ENCODE assay signal across 8 cellular contexts in genomic region chr1:113928950-113929749, GRCh38. TPM values are rescaled to one million over a fixed set of nuclear protein-coding genes. Genes with fewer than 3 reads are reported as not detected.
DNase-seq lines count a peak whose midpoint lies in the region; ATAC-seq, FAIRE-seq and TF ChIP-seq lines count a peak whose summit lies in the region.

Gene HIPK1, plus strand, starts transcription at chr1:113929324.

- no peak for FAIRE-seq in HTR-8/SVneo (lab: Jason Lieb, UNC)
- FAIRE-seq in H1 (lab: Jason Lieb, UNC): no peak

- H3K4me3 ChIP-seq in NT2/D1 (ENCODE audit: insufficient read length, low read depth) (peak within 1 kb of the TSS; percentile 96), H1 (ENCODE audit: extremely low read depth in 1 of 4, insufficient read depth in 2 of 4, low read depth in 3 of 4, low read length in 4 of 4) (peak within 1 kb of the TSS; percentile 91 to 99 (median 94)), mesendoderm (ENCODE audit: low read length) (peak within 1 kb of the TSS; percentile 89)

- H3K9me3 ChIP-seq in NT2/D1 (ENCODE audit: insufficient read depth, low read length): no peaks in the 10 kb centered on the region
- H3K9me3 ChIP-seq in H1 (ENCODE audit: insufficient read depth in 2 of 2, low read depth in 1 of 2, low read length in 1 of 2): no peaks in the 10 kb centered on the region

- H2BK120ac ChIP-seq in H1 (replicated peaks; ENCODE audit: low read depth, low read length) (no peak within 1 kb of the TSS), mesendoderm (ENCODE audit: low read depth, low read length) (no peak within 1 kb of the TSS)

- H3K79me1 ChIP-seq in H1 (ENCODE audit: low read depth, low read length) (peaks cover 3% of the 10 kb centered on the region; the same call in 1 of the 2 replicates), mesendoderm (ENCODE audit: low read length) (peaks cover 6% of the 10 kb centered on the region)

- peak within 1 kb of the TSS; percentile 97 for H2AFZ ChIP-seq in H1 (ENCODE audit: low read length)

- H3K4me1 ChIP-seq in NT2/D1 (ENCODE audit: insufficient read depth, insufficient read length) (no peaks in the 10 kb centered on the region), H1 (replicated peaks in 1 of 4; ENCODE audit: control insufficient read depth in 3 of 4, insufficient read depth in 4 of 4, low read length in 3 of 4) (peaks cover 0 to 4% (median under 1%) of the 10 kb centered on the region in 4 experiments; a peak in 4 of 7 replicates), mesendoderm (ENCODE audit: control insufficient read depth, low read depth, low read length) (no peaks in the 10 kb centered on the region)

- WGBS in H1 (ENCODE audit: extremely low coverage in 1 of 2, insufficient coverage in 1 of 2, insufficient read length in 1 of 2, insufficient replicate concordance in 2 of 2, low coverage in 1 of 2, low lambda C conversion rate in 2 of 2, missing lambda C conversion rate in 1 of 2), 2 experiments: 2% methylated on average over 57 of the region's 60 CpGs; no CpG with 5 or more reads in 1 of the 2 experiments
- WGBS in mesendoderm (ENCODE audit: extremely low coverage, insufficient coverage, low lambda C conversion rate): no CpG with 5 or more reads among the region's 60 CpGs

- H3K14ac ChIP-seq in H1 (ENCODE audit: insufficient read length): no peak within 1 kb of the TSS

- no peak for TF ChIP-seq POLR2A in H1 (IDR thresholded peaks at IDR 0.05; ENCODE audit: control extremely low read depth in 1 of 2, low read depth in 2 of 2, low read length in 2 of 2)

- H4K91ac ChIP-seq in H1 (replicated peaks; ENCODE audit: insufficient read length, low read length): no peak within 1 kb of the TSS

- peak within 1 kb of the TSS; percentile 84 to 85 for H3K4me2 ChIP-seq in H1 (ENCODE audit: insufficient read depth in 1 of 2, low read depth in 2 of 2, low read length in 2 of 2)
- peak within 1 kb of the TSS; percentile 97 for H3K4me2 ChIP-seq in mesendoderm (ENCODE audit: low read length)

- H3K36me3 Mint-ChIP-seq in activated CD8-positive, alpha-beta memory T cell treated with anti-CD3 and anti-CD28 coated beads, Interleukin-2, amount 10 ng/mL, durations not matched to agents 7 days and 5 days: peaks cover 13% of the 10 kb centered on the region

- H2BK5ac ChIP-seq in H1 (ENCODE audit: low read depth, low read length) (no peak within 1 kb of the TSS; the same call in 1 of the 2 replicates), mesendoderm (ENCODE audit: low read length) (no peak within 1 kb of the TSS)

- H3K9me3 Mint-ChIP-seq in activated CD8-positive, alpha-beta memory T cell treated with anti-CD3 and anti-CD28 coated beads, Interleukin-2, amount 10 ng/mL, durations not matched to agents 7 days and 5 days (ENCODE audit: low read depth): no peaks in the 10 kb centered on the region

- no peak; a peak in 1 of 4 replicates for TF ChIP-seq RAD21 in H1 (IDR thresholded peaks at IDR 0.05 in 1 of 2, conservative IDR thresholded peaks at IDR 0.05 in 1 of 2; ENCODE audit: low read depth in 2 of 2, low read length in 2 of 2)

- peak within 1 kb of the TSS; percentile 17 for H3K56ac ChIP-seq in H1 (replicated peaks; ENCODE audit: insufficient read length, low read depth, low read length)
- peak within 1 kb of the TSS; percentile 89 for H3K56ac ChIP-seq in mesendoderm (ENCODE audit: low read length)

- H3K4ac ChIP-seq in H1 (replicated peaks; ENCODE audit: insufficient read length, low read depth, low read length): no peak within 1 kb of the TSS
- peak within 1 kb of the TSS; percentile 63 for H3K4ac ChIP-seq in mesendoderm (ENCODE audit: low read depth, low read length)

- H3K23ac ChIP-seq in H1 (ENCODE audit: insufficient read length) (no peak within 1 kb of the TSS), mesendoderm (ENCODE audit: low read length) (peak within 1 kb of the TSS; percentile 11)

- peaks cover 0 to 4% of the 10 kb centered on the region in 2 experiments for H4K20me1 ChIP-seq in H1 (replicated peaks in 1 of 2; ENCODE audit: control insufficient read depth in 1 of 2, insufficient read depth in 2 of 2, low read length in 2 of 2)

- H3K27me3 ChIP-seq in NT2/D1 (ENCODE audit: insufficient read depth, insufficient read length) (no peaks in the 10 kb centered on the region), H1 (replicated peaks in 1 of 4; ENCODE audit: control insufficient read depth in 3 of 4, extremely low read depth in 1 of 4, insufficient read depth in 3 of 4, low read length in 3 of 4) (no peaks in the 10 kb centered on the region), mesendoderm (ENCODE audit: insufficient read depth, low read length, poor library complexity) (no peaks in the 10 kb centered on the region)

- CTCF ChIA-PET in activated CD8-positive, alpha-beta memory T cell treated with anti-CD3 and anti-CD28 coated beads, Interleukin-2, amount 10 ng/mL, durations not matched to agents 7 days and 5 days (lab: Charles Lee): interaction anchor here (0.8 to 4.9 kb wide), 21 partner anchors 9 to 170 kb away, joined by 3 to 60 read pairs (median 5); partner anchors contain the start of genes AP4B1, DCLRE1B, PHTF1 and RSBN1
- CTCF ChIA-PET in H1 (lab: Charles Lee; ENCODE audit: partially characterized antibody): interaction anchor here (0.8 to 4.5 kb wide), 5 partner anchors 9 to 34 kb away, joined by 3 to 20 read pairs (median 5); partner anchors contain the start of genes AP4B1 and DCLRE1B

- H2AK5ac ChIP-seq in H1 (ENCODE audit: low read depth, low read length): no peak within 1 kb of the TSS
- no peak within 1 kb of the TSS for H2AK5ac ChIP-seq in mesendoderm (ENCODE audit: low read length)

- H3K27ac ChIP-seq in H1 (ENCODE audit: low read depth, low read length): peak within 1 kb of the TSS; percentile 43; the same call in 1 of the 2 replicates
- peak within 1 kb of the TSS; percentile 49 for H3K27ac ChIP-seq in mesendoderm (ENCODE audit: low read depth, low read length)

- H3K79me2 ChIP-seq in H1 (ENCODE audit: control insufficient read depth in 1 of 2, insufficient read depth in 2 of 2, low read length in 2 of 2) (peaks cover 12 to 42% of the 10 kb centered on the region in 2 experiments), mesendoderm (ENCODE audit: control insufficient read depth, insufficient read depth, low read length) (peaks cover 29% of the 10 kb centered on the region)

- H4K5ac ChIP-seq in H1 (ENCODE audit: insufficient read length, low read depth, low read length): peak within 1 kb of the TSS; percentile 71
- no peak within 1 kb of the TSS for H4K5ac ChIP-seq in mesendoderm (ENCODE audit: low read length)

- H2BK20ac ChIP-seq in H1 (ENCODE audit: low read length): no peak within 1 kb of the TSS

- no peaks in the 10 kb centered on the region for H3K36me3 ChIP-seq in NT2/D1 (ENCODE audit: insufficient read depth, insufficient read length, low read length)
- H3K36me3 ChIP-seq in H1 (ENCODE audit: control insufficient read depth in 2 of 4, insufficient read depth in 4 of 4, low read length in 3 of 4): no peaks in the 10 kb centered on the region
- H3K36me3 ChIP-seq in mesendoderm (ENCODE audit: control insufficient read depth, insufficient read depth, low read length): no peaks in the 10 kb centered on the region

- peaks cover 41% of the 10 kb centered on the region for H3K4me1 Mint-ChIP-seq in activated CD8-positive, alpha-beta memory T cell treated with anti-CD3 and anti-CD28 coated beads, Interleukin-2, amount 10 ng/mL, durations not matched to agents 7 days and 5 days

- peak within 1 kb of the TSS; percentile 94 for H3K9ac ChIP-seq in NT2/D1 (ENCODE audit: insufficient read length, low read depth)
- H3K9ac ChIP-seq in H1 (replicated peaks in 1 of 4; ENCODE audit: extremely low read depth in 1 of 4, low read depth in 3 of 4, low read length in 3 of 4): peak within 1 kb of the TSS; percentile 39 to 83 (median 48)
- peak within 1 kb of the TSS; percentile 86 for H3K9ac ChIP-seq in mesendoderm (ENCODE audit: low read length)

- POLR2A ChIA-PET in H1 (lab: Charles Lee; ENCODE audit: partially characterized antibody): interaction anchor here (0.9 to 4.4 kb wide), 8 partner anchors 11 to 170 kb away, joined by 3 to 66 read pairs (median 5); partner anchors contain the start of genes AP4B1, DCLRE1B, PHTF1 and RSBN1

- DNase-seq in COR-L47 (lab: John Stamatoyannopoulos, UW): peak; percentile 83
- DNase-seq in HTR-8/SVneo (ENCODE audit: insufficient read length, low spot score): peak; percentile 54
- DNase-seq in NT2/D1 (ENCODE audit: low read depth, low spot score): peak; percentile 89
- peak; percentile 95 for DNase-seq in activated CD8-positive, alpha-beta memory T cell treated with anti-CD3 and anti-CD28 coated beads, Interleukin-2, amount 10 ng/mL, durations not matched to agents 7 days and 5 days
- DNase-seq in H1 (ENCODE audit: low read depth in 1 of 2, low spot score in 2 of 2): peak; percentile 59 to 96
- DNase-seq in mesendoderm: peak; percentile 95
- DNase-seq in stimulated activated CD8-positive, alpha-beta memory T cell treated with anti-CD3 and anti-CD28 coated beads, Interleukin-15, amount 100 ng/mL, for 1 hour (ENCODE audit: low read depth): peak; percentile 86

- peaks cover under 1% of the 10 kb centered on the region for H3K27me3 Mint-ChIP-seq in activated CD8-positive, alpha-beta memory T cell treated with anti-CD3 and anti-CD28 coated beads, Interleukin-2, amount 10 ng/mL, durations not matched to agents 7 days and 5 days

- peaks cover 12% of the 10 kb centered on the region for H3K23me2 ChIP-seq in H1 (ENCODE audit: low read depth, low read length)

- no peak within 1 kb of the TSS for H2BK12ac ChIP-seq in H1 (ENCODE audit: low read depth, low read length)

- H4K8ac ChIP-seq in H1 (ENCODE audit: extremely low read depth, insufficient read depth, low read length): peak within 1 kb of the TSS; percentile 76
- no peak within 1 kb of the TSS for H4K8ac ChIP-seq in mesendoderm (ENCODE audit: low read depth, low read length)

- ATAC-seq in GM21367 (IDR thresholded peaks at IDR 0.05; ENCODE audit: unreplicated experiment): peak; percentile 56
- peak; percentile 77 for ATAC-seq in activated CD8-positive, alpha-beta memory T cell treated with anti-CD3 and anti-CD28 coated beads, Interleukin-2, amount 10 ng/mL, durations not matched to agents 7 days and 5 days

- TF ChIP-seq EP300 in H1 (IDR thresholded peaks at IDR 0.05; ENCODE audit: borderline replicate concordance in 1 of 2, low read depth in 2 of 2, low read length in 2 of 2): no peak; a peak in 1 of 3 replicates

- H3K18ac ChIP-seq in H1 (ENCODE audit: extremely low read depth, low read length) (no peak within 1 kb of the TSS), mesendoderm (ENCODE audit: low read length) (peak within 1 kb of the TSS; percentile 88)

- H3K4me3 Mint-ChIP-seq in activated CD8-positive, alpha-beta memory T cell treated with anti-CD3 and anti-CD28 coated beads, Interleukin-2, amount 10 ng/mL, durations not matched to agents 7 days and 5 days: peak within 1 kb of the TSS; percentile 86

- TF ChIP-seq CTCF in H1 (IDR thresholded peaks at IDR 0.05; ENCODE audit: control extremely low read depth in 1 of 3, insufficient read depth in 1 of 3, low read depth in 1 of 3, low read length in 3 of 3): no peak

- H3K27ac Mint-ChIP-seq in activated CD8-positive, alpha-beta memory T cell treated with anti-CD3 and anti-CD28 coated beads, Interleukin-2, amount 10 ng/mL, durations not matched to agents 7 days and 5 days: peak within 1 kb of the TSS; percentile 100

- no peak within 1 kb of the TSS; the same call in 1 of the 2 replicates for H2BK15ac ChIP-seq in H1 (ENCODE audit: low read length)
- H2BK15ac ChIP-seq in mesendoderm (replicated peaks; ENCODE audit: low read depth): no peak within 1 kb of the TSS

RNA-seq across cellular contexts. Expression of gene HIPK1, which starts in this region (rescaled TPM):
- 10 to 100 TPM; 90.4 to 97.9 TPM for total RNA-seq in activated CD8-positive, alpha-beta memory T cell treated with anti-CD3 and anti-CD28 coated beads, Interleukin-2, amount 10 ng/mL, durations not matched to agents 7 days and 5 days
- total RNA-seq in H1 (2021; fragmentation: NEBNext Ultra II Directional; extraction: Animal tissue kit (Norgen Biotek cat#: 25700)): 63.0 and 64.3 TPM in 2 replicates
- polyA plus RNA-seq in H1 (2011; rRNA removed): 40.4 and 46.2 TPM in 2 replicates
- 29.4 TPM for polyA plus RNA-seq in H1 (2011; cell fraction: cytosol; rRNA removed)
- 45.2 TPM for polyA plus RNA-seq in H1 (2011; cell fraction: nucleus; rRNA removed)
- 21.2 to 32.8 TPM (median 26.6 TPM) in 4 replicates for polyA plus RNA-seq in H1 (2012, experiment 1 of 2)
- 3.0 TPM for polyA plus RNA-seq in H1 (2012, experiment 2 of 2)
- 20.3 TPM for polyA plus RNA-seq in H1 (2013, experiment 1 of 2)
- 19.9 TPM for polyA plus RNA-seq in H1 (2013, experiment 2 of 2)
- 191 and 223 TPM in 2 replicates for polyA minus RNA-seq in H1 (2011; rRNA and poly(A)+ RNA removed)
- polyA minus RNA-seq in H1 (2011; cell fraction: cytosol; rRNA and poly(A)+ RNA removed): 62.8 TPM
- 55.2 TPM for polyA minus RNA-seq in H1 (2011; cell fraction: nucleus; rRNA and poly(A)+ RNA removed)
- polyA plus RNA-seq in mesendoderm (2013, experiment 1 of 2): 20.5 TPM
- polyA plus RNA-seq in mesendoderm (2013, experiment 2 of 2): 21.0 TPM

Comparison
In these comparisons a context has a peak if more than half of its experiments do, and no peak if none do; other contexts are left out.
1. Peak in every context shown above with its lines: DNase-seq, ATAC-seq, H3K4me3 ChIP-seq and H3K27ac ChIP-seq.